9 cellular contexts compared by ENCODE assay signal in genomic region chr18:77147418-77147852, GRCh38. TPM values are rescaled to one million over a fixed set of nuclear protein-coding genes. Genes with fewer than 3 reads are reported as not detected.
DNase-seq lines count a peak whose midpoint lies in the region; ATAC-seq and TF ChIP-seq lines count a peak whose summit lies in the region.
"Had no signal": no experiment of that assay in that cellular context is flagged by ENCODE, and none has a peak within 500 bp of the region (broad histone marks: within the 10 kb centered on the region; RNA-seq: fewer than 3 reads in every experiment).

No MANE protein-coding gene starts in this region.

- H2AFZ ChIP-seq in mammary epithelial cell (ENCODE audit: low read depth, low read length), result no peak overlapping the region

- H3K4me1 Mint-ChIP-seq in CD8-positive, alpha-beta T cell (ENCODE audit: low read depth), result peaks cover 27% of the 10 kb centered on the region

- no peaks in the 10 kb centered on the region for H4K20me1 ChIP-seq in mammary epithelial cell (ENCODE audit: insufficient read depth, low read length)

- no peaks in the 10 kb centered on the region for H3K79me2 ChIP-seq in mammary epithelial cell (ENCODE audit: insufficient read depth, low read length)

- POLR2A ChIA-PET in CD8-positive, alpha-beta T cell (lab: Charles Lee), result interaction anchor here (0.9 to 3.2 kb wide), 3 partner anchors 14 to 44 kb away, joined by 4 to 10 read pairs (median 7); partner anchors contain the start of gene MBP

- intact Hi-C loops in CD8-positive, alpha-beta T cell (cut with DNase I, micrococcal nuclease), result loop anchor here (2.0 to 5.0 kb wide), 2 partner anchors 23 to 145 kb away; no protein-coding TSS in a partner anchor
- intact Hi-C loops in mammary epithelial cell (cut with micrococcal nuclease) (no loop called here), breast epithelium (cut with DNase I; ENCODE audit: low total_unique reads) (no loop called here)

- no peak overlapping the region for H3K27ac ChIP-seq in CD8-positive, alpha-beta T cell (ENCODE audit: low read depth, low read length)
- H3K27ac ChIP-seq in mammary epithelial cell (ENCODE audit: insufficient read depth, low read depth, low read length) (no peak overlapping the region), breast epithelium (no peak overlapping the region)

- H3K36me3 Mint-ChIP-seq in CD8-positive, alpha-beta T cell, result peaks cover 4% of the 10 kb centered on the region

- no peaks in the 10 kb centered on the region for H3K36me3 ChIP-seq in CD8-positive, alpha-beta T cell (ENCODE audit: insufficient read depth, low read length)
- H3K36me3 ChIP-seq in mammary epithelial cell (ENCODE audit: insufficient read depth, low read length) (no peaks in the 10 kb centered on the region), breast epithelium (no peaks in the 10 kb centered on the region)

- TF ChIP-seq POLR2A in breast epithelium (IDR thresholded peaks at IDR 0.05), result no peak

- WGBS in mammary epithelial cell (ENCODE audit: low coverage, missing lambda C conversion rate), result 96% methylated on average over 3 of the region's 3 CpGs

- DNase-seq in CD8-positive, alpha-beta T cell, result peak in 2 of 7 experiments; percentile 36 to 42
- DNase-seq in activated CD4-positive, CD25-positive, alpha-beta regulatory T cell treated with anti-CD3 and anti-CD28 coated beads, Interleukin-2, amount 50 U/mL, for 72 hours, result peak; percentile 24
- DNase-seq in iris pigment epithelial cell (ENCODE audit: low read depth) (peak; percentile 37), mammary epithelial cell (no peak), T1000 (lab: John Stamatoyannopoulos, UW) (no peak), NCI-H446 (lab: John Stamatoyannopoulos, UW) (no peak), breast epithelium (ENCODE audit: low spot score in 2 of 2) (no peak)
- DNase-seq: OCI-M1 had no signal

- H3K4me1 ChIP-seq in CD8-positive, alpha-beta T cell (ENCODE audit: insufficient read depth, low read length), result peaks cover 22% of the 10 kb centered on the region
- H3K4me1 ChIP-seq in mammary epithelial cell (ENCODE audit: insufficient read depth, low read length), result no peaks in the 10 kb centered on the region
- no peaks in the 10 kb centered on the region for H3K4me1 ChIP-seq in breast epithelium

- H3K27me3 ChIP-seq in CD8-positive, alpha-beta T cell (ENCODE audit: insufficient read depth, low read length), result no peaks in the 10 kb centered on the region
- H3K27me3 ChIP-seq in mammary epithelial cell (ENCODE audit: insufficient read depth, low read length) (no peaks in the 10 kb centered on the region), breast epithelium (no peaks in the 10 kb centered on the region)

- in situ Hi-C loops in mammary epithelial cell (cut with MboI; ENCODE audit: low sequenced_read_pairs in 2 of 2), result no loop called here

- H3K4me3 ChIP-seq in CD8-positive, alpha-beta T cell (ENCODE audit: low read depth, low read length), result no peak overlapping the region
- H3K4me3 ChIP-seq in mammary epithelial cell (replicated peaks in 1 of 3; ENCODE audit: insufficient read depth in 1 of 3, low read depth in 2 of 3, low read length in 3 of 3) (no peak overlapping the region), breast epithelium (no peak overlapping the region)

- peaks cover 6% of the 10 kb centered on the region for H3K9me3 ChIP-seq in CD8-positive, alpha-beta T cell (ENCODE audit: low read length)
- H3K9me3 ChIP-seq in mammary epithelial cell (replicated peaks; ENCODE audit: insufficient read depth, low read length) (peaks cover 7% of the 10 kb centered on the region), breast epithelium (peaks cover 7 to 13% of the 10 kb centered on the region in 2 donors)

- ATAC-seq in CD8-positive, alpha-beta T cell, result peak; percentile 88
- ATAC-seq in HG02610 (IDR thresholded peaks at IDR 0.05; ENCODE audit: unreplicated experiment), result peak; percentile 60

- BruUV-seq in mammary epithelial cell (replicated peaks; lab: Mats Ljungman, UMichigan), result no TSS peak

- no peak overlapping the region for H3K4me2 ChIP-seq in mammary epithelial cell (ENCODE audit: insufficient read depth, low read depth, low read length)

- CTCF ChIA-PET in CD8-positive, alpha-beta T cell (lab: Charles Lee), result interaction anchor here (0.8 to 2.0 kb wide), 6 partner anchors 9 to 147 kb away, joined by 3 to 8 read pairs (median 4); partner anchors contain the start of gene MBP
- CTCF ChIA-PET in mammary epithelial cell (lab: Charles Lee; ENCODE audit: low non-redundant PET), result no interaction called here

- TF ChIP-seq CTCF in CD8-positive, alpha-beta T cell (IDR thresholded peaks at IDR 0.05), result no peak
- TF ChIP-seq CTCF in mammary epithelial cell (conservative IDR thresholded peaks at IDR 0.05 in 1 of 2, IDR thresholded peaks at IDR 0.05 in 1 of 2; ENCODE audit: extremely low read depth in 1 of 2, insufficient read depth in 1 of 2, low read depth in 1 of 2, low read length in 2 of 2), result no peak
- TF ChIP-seq CTCF in breast epithelium (IDR thresholded peaks at IDR 0.05), result no peak

- peaks cover 8% of the 10 kb centered on the region for H3K9me3 Mint-ChIP-seq in CD8-positive, alpha-beta T cell

- H3K9ac ChIP-seq in mammary epithelial cell (ENCODE audit: insufficient read depth, low read length), result no peak overlapping the region

- peak overlapping the region; percentile 85 for H3K27ac Mint-ChIP-seq in CD8-positive, alpha-beta T cell

- H3K27me3 Mint-ChIP-seq in CD8-positive, alpha-beta T cell (ENCODE audit: low read depth), result no peaks in the 10 kb centered on the region

- H3K4me3 Mint-ChIP-seq in CD8-positive, alpha-beta T cell, result peak overlapping the region; percentile 6

- dilution Hi-C loops in mammary epithelial cell (cut with HindIII; ENCODE audit: low sequenced_read_pairs), result no loop called here

RNA-seq across cellular contexts. Expression of gene MBP, which starts 14.9 kb away (rescaled TPM):
- 10 to 100 TPM; 67.9 to 70.7 TPM for total RNA-seq in CD8-positive, alpha-beta T cell
- 10 to 100 TPM; 30.7 to 43.3 TPM for total RNA-seq in mammary epithelial cell
- 17.2 TPM for polyA plus RNA-seq in mammary epithelial cell
- polyA minus RNA-seq in mammary epithelial cell, result 45.9 TPM
- 10 to 100 TPM; 27.2 to 46.2 (median 32.4) TPM for total RNA-seq in breast epithelium

Comparison
In these comparisons a context has a peak if more than half of its experiments do, and no peak if none do; other contexts are left out.
1. DNase-seq: peak in activated CD4-positive, CD25-positive, alpha-beta regulatory T cell treated with anti-CD3 and anti-CD28 coated beads, Interleukin-2, amount 50 U/mL, for 72 hours (single experiment) and iris pigment epithelial cell (single experiment); none in mammary epithelial cell (single experiment), T1000 (single experiment), NCI-H446 (0 of 2) and breast epithelium (0 of 2).
2. intact Hi-C loops: an anchor here in CD8-positive, alpha-beta T cell (2.0 to 5.0 kb wide); none called in mammary epithelial cell and breast epithelium.